ENCODE assay signal across 12 cellular contexts in genomic region chr9:16333697-16334096, GRCh38.
"Had no signal": no experiment of that assay in that cellular context is flagged by ENCODE, and none has a peak within 500 bp of the region (broad histone marks: within the 10 kb centered on the region; RNA-seq: fewer than 3 reads in every experiment).

No MANE protein-coding gene starts in this region.

- H3K4me3 ChIP-seq: right atrium auricular region, tibial artery had no signal

- DNase-seq: activated gamma-delta T cell; activated naive CD8-positive, alpha-beta T cell treated with anti-CD3 and anti-CD28 coated beads for 36 hours; activated T-cell treated with anti-CD3 and anti-CD28 coated beads, Interleukin-2, amount 50 U/mL, for 24 hours; midbrain; naive B cell; small intestine; T-helper 2 cell; tibial artery had no signal

- H3K9me3 ChIP-seq: neutrophil, right atrium auricular region, tibial artery had no signal

- H3K27ac ChIP-seq: neutrophil, right atrium auricular region, tibial artery had no signal

- H3K36me3 ChIP-seq: neutrophil, right atrium auricular region, tibial artery had no signal

- ATAC-seq: activated CD4-positive, CD25-positive, alpha-beta regulatory T cell treated with anti-CD3 and anti-CD28 coated beads, Interleukin-2, amount 50 U/mL, for 24 hours; stimulated activated effector memory CD8-positive, alpha-beta T cell treated with anti-CD3 and anti-CD28 coated beads, Interleukin-12 subunit alpha, Interleukin-12 subunit beta, amount 100 ng/mL, for 72 hours had no signal

- H3K27me3 ChIP-seq: neutrophil, right atrium auricular region, tibial artery had no signal
